ENCODE assay signal across 21 cellular contexts in the genomic region with DNA sequence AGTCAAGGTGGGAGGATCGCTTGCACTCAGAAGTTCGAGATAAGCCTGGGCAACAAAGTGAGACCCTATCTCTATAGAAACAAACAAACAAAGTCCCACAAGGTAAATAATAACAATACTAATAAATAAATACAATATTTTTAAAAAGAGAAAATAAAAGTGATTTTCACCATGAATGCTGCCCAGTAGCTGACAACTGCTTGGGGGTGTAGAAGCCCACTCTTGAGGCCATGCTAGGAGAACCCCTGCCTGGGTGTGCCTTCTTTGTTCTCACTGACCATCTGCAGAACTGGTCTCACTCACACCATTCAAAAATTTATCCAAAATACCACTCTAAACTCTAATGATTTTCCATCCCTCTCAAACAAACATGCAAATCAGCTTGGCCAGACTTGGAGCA. TPM values are rescaled to one million over a fixed set of nuclear protein-coding genes. Genes with fewer than 3 reads are reported as not detected.
DNase-seq lines count a peak whose midpoint lies in the region; ATAC-seq, FAIRE-seq and TF ChIP-seq lines count a peak whose summit lies in the region.
"Had no signal": no experiment of that assay in that cellular context is flagged by ENCODE, and none has a peak within 500 bp of the region (broad histone marks: within the 10 kb centered on the region; RNA-seq: fewer than 3 reads in every experiment).

No MANE protein-coding gene starts in this region.

- peaks cover 12% of the 10 kb centered on the region for H3K9me3 Mint-ChIP-seq in astrocyte (ENCODE audit: unreplicated experiment)
- H3K9me3 Mint-ChIP-seq: HFFc6 had no signal

- no peak overlapping the region for H2BK12ac ChIP-seq in mesenchymal stem cell (ENCODE audit: low read length in 2 of 2)

- H2BK15ac ChIP-seq in mesenchymal stem cell (ENCODE audit: low read depth, poor library complexity, severe bottlenecking), result no peak overlapping the region

- no peak overlapping the region for H3K9ac ChIP-seq in astrocyte (ENCODE audit: low read length)
- H3K9ac ChIP-seq in mesenchymal stem cell (ENCODE audit: low read length), result no peak overlapping the region
- H3K9ac ChIP-seq in smooth muscle cell (ENCODE audit: low read depth), result no peak overlapping the region

- H4K91ac ChIP-seq in mesenchymal stem cell (ENCODE audit: low read length), result no peak overlapping the region

- H3K4ac ChIP-seq in mesenchymal stem cell (ENCODE audit: low read depth in 1 of 2, low read length in 2 of 2), result no peak overlapping the region

- H3K4me1 Mint-ChIP-seq in astrocyte (ENCODE audit: low read depth, unreplicated experiment), result peaks cover 16% of the 10 kb centered on the region
- H3K4me1 Mint-ChIP-seq: CD4-positive, CD25-positive, alpha-beta regulatory T cell; GM23338 had no signal

- H3K9me3 ChIP-seq in astrocyte (ENCODE audit: insufficient read depth, low read depth, low read length) (no peaks in the 10 kb centered on the region), mesenchymal stem cell (ENCODE audit: control insufficient read depth, low read length) (no peaks in the 10 kb centered on the region), smooth muscle cell (replicated peaks; ENCODE audit: low read depth) (no peaks in the 10 kb centered on the region)
- H3K9me3 ChIP-seq: BE2C had no signal

- H2BK5ac ChIP-seq in mesenchymal stem cell (ENCODE audit: low read depth, low read length, poor library complexity, severe bottlenecking), result no peak overlapping the region

- no peak overlapping the region for H3K4me3 Mint-ChIP-seq in astrocyte (ENCODE audit: unreplicated experiment)
- H3K4me3 Mint-ChIP-seq: CD4-positive, CD25-positive, alpha-beta regulatory T cell; GM23338; HFFc6 had no signal

- H2BK120ac ChIP-seq in mesenchymal stem cell (ENCODE audit: low read depth, low read length), result no peak overlapping the region

- peaks cover 1% of the 10 kb centered on the region for H3K79me1 ChIP-seq in mesenchymal stem cell (replicated peaks; ENCODE audit: low read length, poor library complexity, severe bottlenecking)

- peaks cover 3% of the 10 kb centered on the region for H3K36me3 Mint-ChIP-seq in astrocyte (ENCODE audit: low read depth, unreplicated experiment)
- H3K36me3 Mint-ChIP-seq: CD4-positive, CD25-positive, alpha-beta regulatory T cell had no signal

- no peaks in the 10 kb centered on the region for H3K27me3 ChIP-seq in astrocyte (ENCODE audit: insufficient read depth, low read length)
- H3K27me3 ChIP-seq in mesenchymal stem cell (ENCODE audit: control insufficient read depth in 1 of 2, insufficient read depth in 1 of 2, low read length in 2 of 2), result no peaks in the 10 kb centered on the region
- no peaks in the 10 kb centered on the region for H3K27me3 ChIP-seq in smooth muscle cell (ENCODE audit: low read depth)
- H3K27me3 ChIP-seq: BE2C had no signal

- ATAC-seq in HG03442 (IDR thresholded peaks at IDR 0.05; ENCODE audit: unreplicated experiment), result no peak
- ATAC-seq: GM23338, HepG2 had no signal

- H3K27ac ChIP-seq in astrocyte (ENCODE audit: low read depth, low read length) (no peak overlapping the region), mesenchymal stem cell (ENCODE audit: low read length, poor library complexity, severe bottlenecking) (no peak overlapping the region), smooth muscle cell (ENCODE audit: low read depth) (peak overlapping the region; percentile 50)

- WGBS in mesenchymal stem cell, result no CpG with 5 or more reads among the region's 2 CpGs
- 95% methylated on average over 2 of the region's 2 CpGs for WGBS in smooth muscle cell (ENCODE audit: low lambda C conversion rate)

- no peak overlapping the region for H3K4me3 ChIP-seq in astrocyte (ENCODE audit: insufficient read depth, low read depth, low read length)
- H3K4me3 ChIP-seq in mesenchymal stem cell (ENCODE audit: insufficient read depth in 1 of 2, low read depth in 1 of 2, low read length in 2 of 2), result no peak overlapping the region
- no peak overlapping the region for H3K4me3 ChIP-seq in smooth muscle cell
- H3K4me3 ChIP-seq: GM23338 had no signal

- no peak overlapping the region for H4K8ac ChIP-seq in mesenchymal stem cell (ENCODE audit: low read length)

- peaks cover 3% of the 10 kb centered on the region for H3K27me3 Mint-ChIP-seq in astrocyte (ENCODE audit: low read depth, unreplicated experiment)

- H3K4me2 ChIP-seq in astrocyte (ENCODE audit: low read length) (no peak overlapping the region), mesenchymal stem cell (ENCODE audit: low read length, poor library complexity, severe bottlenecking) (no peak overlapping the region), smooth muscle cell (no peak overlapping the region)
- H3K4me2 ChIP-seq: GM23338 had no signal

- no peak for DNase-seq in astrocyte (ENCODE audit: low read depth)
- DNase-seq in mesenchymal stem cell, result no peak
- DNase-seq in smooth muscle cell (lab: John Stamatoyannopoulos, UW; ENCODE audit: unreplicated experiment), result no peak
- no peak for DNase-seq in frontal cortex (ENCODE audit: low spot score in 2 of 2)
- DNase-seq in retina, result no peak
- DNase-seq: ACHN; BE2C; C1 segment of cervical spinal cord; CD4-positive, CD25-positive, alpha-beta regulatory T cell; DMS153; DMS79; GDM1; HCEC 1CT; HFFc6 had no signal

- H3K36me3 ChIP-seq in astrocyte (ENCODE audit: insufficient read depth, low read length), result no peaks in the 10 kb centered on the region
- no peaks in the 10 kb centered on the region for H3K36me3 ChIP-seq in mesenchymal stem cell (ENCODE audit: control insufficient read depth in 1 of 2, insufficient read depth in 2 of 2, low read depth in 1 of 2, low read length in 2 of 2)
- no peaks in the 10 kb centered on the region for H3K36me3 ChIP-seq in smooth muscle cell (ENCODE audit: low read depth)
- H3K36me3 ChIP-seq: BE2C had no signal

- H4K20me1 ChIP-seq in astrocyte (ENCODE audit: insufficient read depth, low read length), result no peaks in the 10 kb centered on the region
- H4K20me1 ChIP-seq in smooth muscle cell (ENCODE audit: low read depth), result no peaks in the 10 kb centered on the region

- H3K14ac ChIP-seq in mesenchymal stem cell (ENCODE audit: low read length in 2 of 2), result no peak overlapping the region

- FAIRE-seq in astrocyte (lab: Jason Lieb, UNC) (no peak), frontal cortex (lab: Jason Lieb, UNC) (no peak)
- FAIRE-seq: A204.1, GM12892, GM18507, H54, HepG2 had no signal

- H3K79me2 ChIP-seq in astrocyte (ENCODE audit: insufficient read depth, low read length), result no peaks in the 10 kb centered on the region
- no peaks in the 10 kb centered on the region for H3K79me2 ChIP-seq in smooth muscle cell (ENCODE audit: low read depth)

- TF ChIP-seq CTCF in astrocyte (IDR thresholded peaks at IDR 0.05; ENCODE audit: insufficient read depth, low read depth, low read length) (no peak), smooth muscle cell (IDR thresholded peaks at IDR 0.05; ENCODE audit: borderline replicate concordance, insufficient read depth, poor library complexity, severe bottlenecking) (no peak)

- H2AK5ac ChIP-seq in mesenchymal stem cell (ENCODE audit: low read length, severe bottlenecking), result peak overlapping the region; percentile 97

- H3K27ac Mint-ChIP-seq in astrocyte (ENCODE audit: unreplicated experiment), result peak overlapping the region; percentile 90
- H3K27ac Mint-ChIP-seq: CD4-positive, CD25-positive, alpha-beta regulatory T cell; GM23338 had no signal

- no peak overlapping the region for H3K23ac ChIP-seq in mesenchymal stem cell (ENCODE audit: low read length in 2 of 2)

- no peaks in the 10 kb centered on the region for H3F3A ChIP-seq in smooth muscle cell (ENCODE audit: low read depth)

- H3K18ac ChIP-seq in mesenchymal stem cell (ENCODE audit: low read depth in 1 of 2, low read length in 2 of 2), result no peak overlapping the region

- H2AFZ ChIP-seq in astrocyte (ENCODE audit: low read depth, low read length) (no peak overlapping the region), mesenchymal stem cell (ENCODE audit: low read depth, low read length) (no peak overlapping the region), smooth muscle cell (ENCODE audit: low read depth) (no peak overlapping the region)

- H3K4me1 ChIP-seq in astrocyte (ENCODE audit: insufficient read depth, low read length) (peaks cover 9% of the 10 kb centered on the region), mesenchymal stem cell (ENCODE audit: control insufficient read depth, insufficient read depth, low read depth, low read length) (peaks cover 6% of the 10 kb centered on the region), smooth muscle cell (ENCODE audit: low read depth) (no peaks in the 10 kb centered on the region)
- H3K4me1 ChIP-seq: BE2C had no signal

RNA-seq across cellular contexts. Expression of a gene that starts 8.1 kb away (rescaled TPM):
- total RNA-seq in astrocyte, result 307 and 315 TPM in 2 replicates
- 100 TPM for polyA plus RNA-seq in mesenchymal stem cell (2013, experiment 1 of 2)
- 99.7 TPM for polyA plus RNA-seq in mesenchymal stem cell (2013, experiment 2 of 2)
- total RNA-seq in smooth muscle cell, result 209 and 211 TPM in 2 replicates
- 111 and 113 TPM in 2 replicates for polyA plus RNA-seq in smooth muscle cell
- total RNA-seq in frontal cortex, result 29.3 TPM
- polyA plus RNA-seq: CD4-positive, CD25-positive, alpha-beta regulatory T cell had no signal
